Comparison of ENCODE assay signal across 13 cellular contexts in genomic region chr14:75204106-75204505, GRCh38. TPM values are rescaled to one million over a fixed set of nuclear protein-coding genes. Genes with fewer than 3 reads are reported as not detected.
A peak's percentile ranks its signal among the peaks of the same experiment; 100 is the strongest.
DNase-seq lines count a peak whose midpoint lies in the region; TF ChIP-seq lines count a peak whose summit lies in the region.
"Had no signal": no experiment of that assay in that cellular context is flagged by ENCODE, and none has a peak within 500 bp of the region (broad histone marks: within the 10 kb centered on the region; RNA-seq: fewer than 3 reads in every experiment).

No MANE protein-coding gene starts in this region.

- H3K36me3 ChIP-seq in breast epithelium (no peaks in the 10 kb centered on the region), duodenal mucosa (ENCODE audit: control insufficient read depth in 1 of 2, insufficient read depth in 2 of 2, low read length in 2 of 2) (no peaks in the 10 kb centered on the region), tibial artery (no peaks in the 10 kb centered on the region)

- CTCF ChIA-PET in MCF 10A (lab: Yijun Ruan, JAX) = interaction anchor here (0.6 to 1.4 kb wide), 4 partner anchors 19 to 28 kb away, joined by 3 to 5 read pairs (median 4); no protein-coding TSS in a partner anchor

- H3K27ac Mint-ChIP-seq in MCF 10A (ENCODE audit: low read depth, unreplicated experiment) = peak overlapping the region; percentile 85

- no peak overlapping the region for H3K4me3 ChIP-seq in breast epithelium
- H3K4me3 ChIP-seq in duodenal mucosa (ENCODE audit: low read depth in 1 of 2, low read length in 2 of 2) = peak overlapping the region in 1 of 2 donors; percentile 1
- no peak overlapping the region for H3K4me3 ChIP-seq in tibial artery

- POLR2A ChIA-PET in MCF 10A (lab: Yijun Ruan, JAX) = interaction anchor here (0.5 to 3.0 kb wide), 26 partner anchors 10 to 94 kb away, joined by 3 to 38 read pairs (median 4); partner anchors contain the start of genes FOS, NEK9 and TMED10

- intact Hi-C loops in MCF 10A (cut with micrococcal nuclease) = no loop called here
- intact Hi-C loops in breast epithelium (cut with DNase I; ENCODE audit: low total_unique reads) = no loop called here
- intact Hi-C loops in tibial artery (cut with DNase I; ENCODE audit: low total_unique reads) = no loop called here

- peaks cover 29% of the 10 kb centered on the region for H3K4me1 Mint-ChIP-seq in MCF 10A (ENCODE audit: insufficient read depth, unreplicated experiment)

- no peak for TF ChIP-seq POLR2A in breast epithelium (IDR thresholded peaks at IDR 0.05)

- H3K27me3 Mint-ChIP-seq in MCF 10A (ENCODE audit: insufficient read depth, unreplicated experiment) = no peaks in the 10 kb centered on the region

- H3K4me1 ChIP-seq in breast epithelium (no peaks in the 10 kb centered on the region), duodenal mucosa (ENCODE audit: control insufficient read depth in 1 of 2, insufficient read depth in 2 of 2, low read length in 2 of 2) (peaks cover 20 to 23% of the 10 kb centered on the region in 2 donors), tibial artery (peaks cover 0 to 5% (median under 1%) of the 10 kb centered on the region in 4 donors)

- H3K9ac ChIP-seq in duodenal mucosa (ENCODE audit: low read depth in 1 of 2, low read length in 2 of 2) = peak overlapping the region in 1 of 2 donors; percentile 26

- peak overlapping the region; percentile 41 for H3K4me3 Mint-ChIP-seq in MCF 10A (ENCODE audit: unreplicated experiment)
- H3K4me3 Mint-ChIP-seq: naive thymus-derived CD8-positive, alpha-beta T cell had no signal

- H3K9me3 Mint-ChIP-seq in MCF 10A (ENCODE audit: unreplicated experiment) = no peaks in the 10 kb centered on the region
- H3K9me3 Mint-ChIP-seq: naive thymus-derived CD8-positive, alpha-beta T cell had no signal

- no peak for DNase-seq in MCF 10A (ENCODE audit: unreplicated experiment)
- DNase-seq in breast epithelium (ENCODE audit: low spot score in 2 of 2) = no peak
- peak; percentile 26 for DNase-seq in mucosa of gallbladder (ENCODE audit: low spot score)
- no peak for DNase-seq in NCI-H82 treated with DMSO at 0.1 percent for 48 hours (lab: John Stamatoyannopoulos, UW; ENCODE audit: unreplicated experiment)
- no peak for DNase-seq in pons (ENCODE audit: low spot score)
- no peak for DNase-seq in stimulated activated CD4-positive, alpha-beta T cell treated with anti-CD3 and anti-CD28 coated beads, Interleukin-12 subunit alpha, Interleukin-12 subunit beta, amount 100 ng/mL, for 4 hours
- DNase-seq in tibial artery = no peak
- DNase-seq: ACHN; dermis blood vessel endothelial cell; kidney glomerular epithelial cell; naive thymus-derived CD8-positive, alpha-beta T cell; NCI-H1105 had no signal

- TF ChIP-seq CTCF in MCF 10A (IDR thresholded peaks at IDR 0.05; ENCODE audit: unreplicated experiment) = no peak
- no peak for TF ChIP-seq CTCF in breast epithelium (IDR thresholded peaks at IDR 0.05)
- no peak for TF ChIP-seq CTCF in tibial artery (IDR thresholded peaks at IDR 0.05)

- H3K9me3 ChIP-seq in breast epithelium (no peaks in the 10 kb centered on the region), duodenal mucosa (ENCODE audit: control insufficient read depth in 1 of 2, low read length in 2 of 2) (no peaks in the 10 kb centered on the region), tibial artery (no peaks in the 10 kb centered on the region)

- BruUV-seq in MCF 10A (replicated peaks; lab: Mats Ljungman, UMichigan) = no TSS peak

- H3K36me3 Mint-ChIP-seq in MCF 10A (ENCODE audit: insufficient read depth, unreplicated experiment) = no peaks in the 10 kb centered on the region
- H3K36me3 Mint-ChIP-seq: naive thymus-derived CD8-positive, alpha-beta T cell had no signal

- H3K27ac ChIP-seq in breast epithelium (peak overlapping the region in 1 of 2 donors; percentile 56), duodenal mucosa (ENCODE audit: low read depth, low read length) (peak overlapping the region; percentile 34), tibial artery (no peak overlapping the region)

- H3K27me3 ChIP-seq in breast epithelium (no peaks in the 10 kb centered on the region), duodenal mucosa (ENCODE audit: control insufficient read depth in 1 of 2, insufficient read depth in 2 of 2, low read length in 2 of 2) (no peaks in the 10 kb centered on the region), tibial artery (no peaks in the 10 kb centered on the region)

RNA-seq across cellular contexts. Expression of gene TMED10, which starts 27.7 kb away (rescaled TPM):
- total RNA-seq in MCF 10A (2022) = 454 and 526 TPM in 2 replicates
- total RNA-seq in breast epithelium = 100 to 1,000 TPM; 263 to 443 (median 285) TPM
- 390 TPM for total RNA-seq in mucosa of gallbladder
